17 cellular contexts compared by ENCODE assay signal in genomic region chr22:20537325-20537756, GRCh38. TPM values are rescaled to one million over a fixed set of nuclear protein-coding genes. Genes with fewer than 3 reads are reported as not detected.
DNase-seq lines count a peak whose midpoint lies in the region; ATAC-seq and TF ChIP-seq lines count a peak whose summit lies in the region.
"Had no signal": no experiment of that assay in that cellular context is flagged by ENCODE, and none has a peak within 500 bp of the region (broad histone marks: within the 10 kb centered on the region; RNA-seq: fewer than 3 reads in every experiment).

No MANE protein-coding gene starts in this region.

- no peak overlapping the region for H3K4me2 ChIP-seq in PC-3 (ENCODE audit: low read length)
- H3K4me2 ChIP-seq in SK-N-SH: no peak overlapping the region

- peak overlapping the region; percentile 14; the same call in 1 of the 2 replicates for H3K27ac Mint-ChIP-seq in HFFc6

- peak in 1 of 8 donors; percentile 9 for ATAC-seq in heart right ventricle
- ATAC-seq in lower lobe of right lung: peak in 1 of 2 donors; percentile 19
- ATAC-seq in PC-3: no peak
- ATAC-seq in HG02571 (IDR thresholded peaks at IDR 0.05; ENCODE audit: unreplicated experiment): no peak
- ATAC-seq: Panc1 had no signal

- peaks cover 46% of the 10 kb centered on the region for H3K36me3 Mint-ChIP-seq in HFFc6 (ENCODE audit: low read depth)

- peaks cover 52% of the 10 kb centered on the region for H3K4me1 Mint-ChIP-seq in HFFc6 (ENCODE audit: low read depth)

- H3K9ac ChIP-seq in PC-3 (ENCODE audit: low read length) (no peak overlapping the region), SK-N-SH (no peak overlapping the region)

- H3K4me3 Mint-ChIP-seq in HFFc6: no peak overlapping the region

- no peak for TF ChIP-seq CTCF in heart right ventricle (IDR thresholded peaks at IDR 0.05)
- no peak for TF ChIP-seq CTCF in right atrium auricular region (IDR thresholded peaks at IDR 0.05)
- no peak for TF ChIP-seq CTCF in HFFc6 (IDR thresholded peaks at IDR 0.05)
- no peak for TF ChIP-seq CTCF in lower lobe of right lung (IDR thresholded peaks at IDR 0.05)
- TF ChIP-seq CTCF in spleen (IDR thresholded peaks at IDR 0.05 in 8 of 11, conservative IDR thresholded peaks at IDR 0.05 in 3 of 11): no peak
- TF ChIP-seq CTCF in PC-3 (conservative IDR thresholded peaks at IDR 0.05; ENCODE audit: low read depth, low read length): no peak
- no peak for TF ChIP-seq CTCF in SK-N-SH (IDR thresholded peaks at IDR 0.05)

- peak overlapping the region in 6 of 10 donors; percentile 13 to 69 (median 50) for H3K27ac ChIP-seq in heart right ventricle
- H3K27ac ChIP-seq in right atrium auricular region: peak overlapping the region in 1 of 2 donors; percentile 57
- no peak overlapping the region for H3K27ac ChIP-seq in lower lobe of right lung
- peak overlapping the region in 2 of 8 donors; percentile 42 to 62 for H3K27ac ChIP-seq in spleen
- H3K27ac ChIP-seq in PC-3 (ENCODE audit: low read length): no peak overlapping the region
- peak overlapping the region in 1 of 2 experiments; percentile 93; a peak in 2 of 4 replicates for H3K27ac ChIP-seq in SK-N-SH (ENCODE audit: low read depth in 2 of 2, low read length in 1 of 2)
- H3K27ac ChIP-seq: C4-2B, HL-60 had no signal

- H3K36me3 ChIP-seq in heart right ventricle (peaks cover 0 to 81% (median 16%) of the 10 kb centered on the region in 9 donors), right atrium auricular region (peaks cover 22% of the 10 kb centered on the region), lower lobe of right lung (peaks cover 59% of the 10 kb centered on the region), spleen (peaks cover 0 to 89% (median 47%) of the 10 kb centered on the region in 6 donors), PC-3 (ENCODE audit: low read depth, low read length) (peaks cover 22% of the 10 kb centered on the region; the same call in 1 of the 2 replicates), SK-N-SH (replicated peaks in 1 of 2; ENCODE audit: control insufficient read depth in 1 of 2, insufficient read depth in 2 of 2, low read length in 1 of 2) (peaks cover 14 to 46% of the 10 kb centered on the region in 2 experiments)

- CTCF ChIA-PET in PC-3 (lab: Charles Lee) (no interaction called here), SK-N-SH (lab: Yijun Ruan, JAX) (interaction anchor here (1.2 to 3.8 kb wide), 5 partner anchors 9 to 41 kb away, joined by 3 to 32 read pairs (median 5); no protein-coding TSS in a partner anchor)

- TF ChIP-seq EP300 in SK-N-SH (IDR thresholded peaks at IDR 0.05; ENCODE audit: borderline replicate concordance in 1 of 2, low read depth in 1 of 2, low read length in 1 of 2): no peak

- H2AFZ ChIP-seq in PC-3 (ENCODE audit: low read length) (no peak overlapping the region), SK-N-SH (ENCODE audit: low read depth) (no peak overlapping the region)

- H3K79me2 ChIP-seq in PC-3 (ENCODE audit: low read length) (peaks cover 74% of the 10 kb centered on the region), SK-N-SH (ENCODE audit: insufficient read depth) (peaks cover 99% of the 10 kb centered on the region)

- peaks cover 11% of the 10 kb centered on the region for H3K27me3 Mint-ChIP-seq in HFFc6 (ENCODE audit: insufficient read depth)
- H3K27me3 Mint-ChIP-seq: IgD-negative memory B cell had no signal

- no peaks in the 10 kb centered on the region for H4K20me1 ChIP-seq in PC-3 (ENCODE audit: low read length)
- peaks cover 29% of the 10 kb centered on the region for H4K20me1 ChIP-seq in SK-N-SH (ENCODE audit: insufficient read depth)

- H3K27me3 ChIP-seq in heart right ventricle (no peaks in the 10 kb centered on the region), right atrium auricular region (no peaks in the 10 kb centered on the region), lower lobe of right lung (ENCODE audit: low read depth) (no peaks in the 10 kb centered on the region), spleen (replicated peaks in 1 of 7) (no peaks in the 10 kb centered on the region), PC-3 (ENCODE audit: low read length) (no peaks in the 10 kb centered on the region), SK-N-SH (ENCODE audit: insufficient read depth) (no peaks in the 10 kb centered on the region)

- BruUV-seq in PC-3 (replicated peaks; lab: Mats Ljungman, UMichigan): no TSS peak

- no peak for TF ChIP-seq POLR2A in spleen (IDR thresholded peaks at IDR 0.05)

- WGBS in heart right ventricle, 2 donors: 88 to 93% methylated on average over 3 of the region's 3 CpGs
- WGBS in spleen, 5 donors: 94 to 100% (median 96%) methylated on average over 2 to 3 of the region's 3 CpGs
- 70% methylated on average over 2 of the region's 3 CpGs for WGBS in SK-N-SH (ENCODE audit: low lambda C conversion rate)

- POLR2A ChIA-PET in PC-3 (lab: Charles Lee; ENCODE audit: unreplicated experiment) (no interaction called here), SK-N-SH (lab: Yijun Ruan, JAX) (interaction anchor here (0.8 to 1.7 kb wide), 4 partner anchors 12 to 386 kb away, joined by 3 to 7 read pairs (median 3); partner anchors contain the start of gene MED15)

- H3K9me3 Mint-ChIP-seq in HFFc6: no peaks in the 10 kb centered on the region
- H3K9me3 Mint-ChIP-seq: IgD-negative memory B cell had no signal

- H3K4me1 ChIP-seq in heart right ventricle (peaks cover 26 to 70% (median 51%) of the 10 kb centered on the region in 9 donors), right atrium auricular region (peaks cover 0 to 50% of the 10 kb centered on the region in 2 donors), lower lobe of right lung (peaks cover 18% of the 10 kb centered on the region), spleen (peaks cover 18 to 49% (median 42%) of the 10 kb centered on the region in 6 donors), PC-3 (ENCODE audit: insufficient read depth, low read length) (peaks cover 3% of the 10 kb centered on the region), SK-N-SH (ENCODE audit: control insufficient read depth in 1 of 2, insufficient read depth in 2 of 2, low read depth in 1 of 2, low read length in 1 of 2) (peaks cover 17 to 53% of the 10 kb centered on the region in 2 experiments)
- H3K4me1 ChIP-seq: Caco-2 had no signal

- TF ChIP-seq RAD21 in SK-N-SH (IDR thresholded peaks at IDR 0.05; ENCODE audit: low read length): no peak

- no peak for DNase-seq in heart right ventricle
- DNase-seq in right atrium auricular region (ENCODE audit: low spot score): no peak
- DNase-seq in HFFc6: no peak
- peak; percentile 24 for DNase-seq in lower lobe of right lung
- DNase-seq in spleen: peak; percentile 44
- no peak for DNase-seq in PC-3
- DNase-seq in SK-N-SH: no peak
- DNase-seq: Caco-2, DMS53, NCI-H1694 treated with DMSO at 0.1 percent for 48 hours, NCI-H2107, NCI-H2227 treated with DMSO at 0.1 percent for 48 hours had no signal

- no peaks in the 10 kb centered on the region for H3K9me2 ChIP-seq in PC-3 (replicated peaks; ENCODE audit: low read length)
- no peaks in the 10 kb centered on the region for H3K9me2 ChIP-seq in SK-N-SH

- H3K9me3 ChIP-seq in heart right ventricle: no peaks in the 10 kb centered on the region
- H3K9me3 ChIP-seq in right atrium auricular region: no peaks in the 10 kb centered on the region
- no peaks in the 10 kb centered on the region for H3K9me3 ChIP-seq in lower lobe of right lung
- H3K9me3 ChIP-seq in spleen: no peaks in the 10 kb centered on the region
- no peaks in the 10 kb centered on the region for H3K9me3 ChIP-seq in PC-3 (ENCODE audit: low read length)
- no peaks in the 10 kb centered on the region for H3K9me3 ChIP-seq in SK-N-SH
- H3K9me3 ChIP-seq: Caco-2 had no signal

- H3K4me3 ChIP-seq in heart right ventricle: no peak overlapping the region
- H3K4me3 ChIP-seq in right atrium auricular region: no peak overlapping the region
- no peak overlapping the region for H3K4me3 ChIP-seq in lower lobe of right lung
- H3K4me3 ChIP-seq in spleen: no peak overlapping the region
- no peak overlapping the region for H3K4me3 ChIP-seq in PC-3 (ENCODE audit: low read length)
- no peak overlapping the region for H3K4me3 ChIP-seq in SK-N-SH (ENCODE audit: low read depth in 2 of 2, low read length in 1 of 2)

- H3F3A ChIP-seq in PC-3 (ENCODE audit: low read length, unreplicated experiment) (no peaks in the 10 kb centered on the region), SK-N-SH (replicated peaks; ENCODE audit: insufficient read depth) (peaks cover 9% of the 10 kb centered on the region)

- intact Hi-C loops in heart right ventricle (cut with DNase I): no loop called here
- intact Hi-C loops in lower lobe of right lung (cut with DNase I): no loop called here
- intact Hi-C loops in spleen (cut with DNase I; ENCODE audit: low total_unique reads): no loop called here
- intact Hi-C loops in PC-3 (cut with micrococcal nuclease): no loop called here

TF ChIP-seq in SK-N-SH, 30 proteins besides CTCF, POLR2A, EP300 and RAD21 (continues in another document):
- TF ChIP-seq CHD2 (IDR thresholded peaks at IDR 0.05; ENCODE audit: low read length, partially characterized antibody): no peak
- TF ChIP-seq USF2 (IDR thresholded peaks at IDR 0.05; ENCODE audit: borderline replicate concordance, low read depth, low read length): no peak

RNA-seq across cellular contexts. Expression of gene MED15, which starts 29.9 kb away (rescaled TPM):
- 10 to 100 TPM; 35.6 to 66.8 (median 44.0) TPM for total RNA-seq in heart right ventricle
- 10 to 100 TPM; 33.8 to 40.8 TPM for polyA plus RNA-seq in heart right ventricle
- total RNA-seq in right atrium auricular region: 10 to 100 TPM; 18.8 to 40.6 TPM
- total RNA-seq in HFFc6 (2021; fragmentation: NEBNext Ultra II Directional; extraction: Animal tissue kit (Norgen Biotek cat#: 25700)): 100 to 1,000 TPM; 128 to 148 (median 136) TPM
- total RNA-seq in lower lobe of right lung: 105 TPM
- total RNA-seq in spleen: 100 to 1,000 TPM in 4 of 7 donors, 10 to 100 TPM in 3; 76.4 to 162 (median 118) TPM
- polyA plus RNA-seq in spleen: 10 to 100 TPM; 32.2 to 80.1 (median 78.3) TPM
- total RNA-seq in PC-3 (2014; rRNA removed): 55.9 and 71.3 TPM in 2 replicates
- 36.0 and 45.1 TPM in 2 replicates for polyA plus RNA-seq in SK-N-SH (2012; rRNA removed)
- polyA plus RNA-seq in SK-N-SH (2012; cell fraction: cytosol; rRNA removed): 20.6 and 30.1 TPM in 2 replicates
- 186 and 205 TPM in 2 replicates for polyA plus RNA-seq in SK-N-SH (2012; cell fraction: nucleus; rRNA removed)

RNA-seq across cellular contexts. Expression of gene KLHL22, which starts 41.7 kb away (rescaled TPM):
- total RNA-seq in heart right ventricle (10 to 100 TPM; 14.1 to 29.3 (median 18.5) TPM), right atrium auricular region (10 to 100 TPM; 16.0 to 21.9 TPM), lower lobe of right lung (24.0 TPM), spleen (10 to 100 TPM; 20.9 to 40.6 (median 36.0) TPM), PC-3 (2014; rRNA removed) (14.8 TPM in 2 replicates)
- polyA plus RNA-seq in heart right ventricle (10 to 100 TPM; 11.3 to 15.4 TPM), spleen (10 to 100 TPM; 14.0 to 20.8 (median 15.4) TPM), SK-N-SH (2012; rRNA removed) (26.5 and 29.8 TPM in 2 replicates)
- 10 to 100 TPM; 19.2 to 25.5 (median 21.6) TPM for total RNA-seq in HFFc6 (2021; fragmentation: NEBNext Ultra II Directional; extraction: Animal tissue kit (Norgen Biotek cat#: 25700))
- polyA plus RNA-seq in SK-N-SH (2012; cell fraction: cytosol; rRNA removed): 9.3 and 17.3 TPM in 2 replicates
- polyA plus RNA-seq in SK-N-SH (2012; cell fraction: nucleus; rRNA removed): 56.9 and 66.8 TPM in 2 replicates

Comparison
In these comparisons a context has a peak if more than half of its experiments do, and no peak if none do; other contexts are left out.
1. DNase-seq: peak in lower lobe of right lung (single experiment) and spleen (single experiment); none in heart right ventricle (0 of 2), right atrium auricular region (single experiment), HFFc6 (single experiment), PC-3 (single experiment) and SK-N-SH (single experiment).
2. H3K27ac ChIP-seq: peak in heart right ventricle (6 of 10); none in lower lobe of right lung (single experiment) and PC-3 (single experiment).